ENCODE assay signal across 17 cellular contexts in the genomic region with DNA sequence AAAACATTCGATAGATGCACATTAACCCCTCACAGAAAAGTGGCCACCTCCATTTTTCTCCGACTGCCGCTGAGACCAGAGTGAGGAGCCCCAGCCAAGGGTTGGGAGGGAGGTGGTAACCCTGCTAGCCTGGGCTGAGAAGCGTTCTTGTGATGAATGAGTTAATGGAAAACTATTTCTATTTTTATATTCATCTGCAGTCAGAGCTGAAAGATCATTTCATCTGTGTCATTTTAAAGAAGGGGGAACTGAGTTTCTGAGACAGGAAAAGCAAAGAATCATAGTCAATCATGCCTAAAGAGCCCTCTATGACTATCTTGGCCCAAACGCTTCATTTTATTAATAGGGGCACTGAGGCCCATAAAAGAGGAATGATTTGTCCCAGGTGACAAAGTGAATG.
"Had no signal": no experiment of that assay in that cellular context is flagged by ENCODE, and none has a peak within 500 bp of the region (broad histone marks: within the 10 kb centered on the region; RNA-seq: fewer than 3 reads in every experiment).

No MANE protein-coding gene starts in this region.

- H3K4me1 ChIP-seq: left ventricle myocardium inferior, prostate gland, upper lobe of right lung had no signal

- H3K27ac ChIP-seq: left ventricle myocardium inferior, ovary, prostate gland, upper lobe of right lung, VCaP had no signal

- H3K9me3 ChIP-seq: left ventricle myocardium inferior, ovary, prostate gland, upper lobe of right lung had no signal

- DNase-seq: activated CD4-positive, alpha-beta T cell treated with anti-CD3 and anti-CD28 coated beads, Interleukin-2, amount 50 U/mL, for 1 hour; activated CD4-positive, CD25-positive, alpha-beta regulatory T cell treated with anti-CD3 and anti-CD28 coated beads, Interleukin-2, amount 50 U/mL, for 72 hours; activated CD8-positive, alpha-beta T cell treated with anti-CD3 and anti-CD28 coated beads, Interleukin-2, amount 10 ng/mL, durations not matched to agents 7 days and 5 days; aorta; effector CD4-positive, alpha-beta T cell; immature natural killer cell; left ventricle myocardium inferior; midbrain; ovary; stimulated activated CD4-positive, alpha-beta T cell treated with anti-CD3 and anti-CD28 coated beads, Interleukin-2, amount 100 ng/mL, for 48 hours; stimulated activated CD8-positive, alpha-beta memory T cell treated with anti-CD3 and anti-CD28 coated beads, Interleukin-4, amount 100 ng/mL, for 48 hours; stimulated activated naive CD8-positive, alpha-beta T cell treated with anti-CD3 and anti-CD28 coated beads, Interleukin-15, Interleukin-2, amounts not matched to agents 100 U/mL and 50 U/mL, for 24 hours; upper lobe of right lung had no signal

- H3K27me3 ChIP-seq: ovary, upper lobe of right lung had no signal

- H3K36me3 ChIP-seq: left ventricle myocardium inferior, ovary, prostate gland, upper lobe of right lung had no signal

- ATAC-seq: activated CD8-positive, alpha-beta T cell treated with anti-CD3 and anti-CD28 coated beads, Interleukin-2, amount 10 ng/mL, durations not matched to agents 7 days and 5 days; activated naive CD4-positive, alpha-beta T cell treated with anti-CD3 and anti-CD28 coated beads, Interleukin-2, amount 50 U/mL, for 72 hours; natural killer cell treated with Interleukin-12 subunit alpha and Interleukin-12 subunit beta and Interleukin-15 and Interleukin-18, amount 100 ng/mL, for 72 hours; stimulated activated naive CD8-positive, alpha-beta T cell treated with anti-CD3 and anti-CD28 coated beads, Interleukin-15, Interleukin-2, amounts not matched to agents 100 U/mL and 50 U/mL, for 24 hours; upper lobe of right lung had no signal

- H3K4me3 ChIP-seq: left ventricle myocardium inferior, ovary, prostate gland, upper lobe of right lung had no signal
